24 cellular contexts compared by ENCODE assay signal in genomic region chr1:10620776-10621175, GRCh38.
DNase-seq lines count a peak whose midpoint lies in the region; ATAC-seq and TF ChIP-seq lines count a peak whose summit lies in the region.
"Had no signal": no experiment of that assay in that cellular context is flagged by ENCODE, and none has a peak within 500 bp of the region (broad histone marks: within the 10 kb centered on the region; RNA-seq: fewer than 3 reads in every experiment).

No MANE protein-coding gene starts in this region.

- ATAC-seq in upper lobe of right lung: no peak
- ATAC-seq: HepG2 had no signal

- intact Hi-C loops in posterior vena cava (cut with DNase I): no loop called here
- intact Hi-C loops in upper lobe of right lung (cut with DNase I): no loop called here

- no peak overlapping the region for H3K27ac ChIP-seq in upper lobe of right lung
- H3K27ac ChIP-seq: HL-60, SJCRH30 had no signal

- DNase-seq in activated effector memory CD4-positive, alpha-beta T cell treated with anti-CD3 and anti-CD28 coated beads, Interleukin-2, amount 50 U/mL, for 16 hours: peak; percentile 17
- no peak for DNase-seq in activated effector memory CD4-positive, alpha-beta T cell treated with Interleukin-2 at 50 U/mL for 16 hours
- DNase-seq in globus pallidus (ENCODE audit: low spot score): peak; percentile 60
- peak; percentile 48 for DNase-seq in posterior vena cava (ENCODE audit: low spot score)
- DNase-seq in upper lobe of right lung: peak; percentile 7
- DNase-seq in NCI-H1048 (lab: John Stamatoyannopoulos, UW): no peak
- DNase-seq in iPS-NIHi11 (ENCODE audit: low spot score): no peak
- no peak for DNase-seq in SKM-1 (lab: John Stamatoyannopoulos, UW; ENCODE audit: unreplicated experiment)
- DNase-seq: BE2C; CD4-positive, CD25-positive, alpha-beta regulatory T cell; DMS79; KBM-7; MM.1S; NCI-H1092; NCI-H1436; NCI-H187 treated with DMSO at 0.1 percent for 48 hours; NCI-H2107; NCI-H226; NCI-H510A treated with DMSO at 0.1 percent for 48 hours; NCI-H748 treated with DMSO at 0.1 percent for 48 hours; SJCRH30 had no signal

- no peaks in the 10 kb centered on the region for H3K9me3 ChIP-seq in upper lobe of right lung
- H3K9me3 ChIP-seq: BE2C, HAP-1, SJCRH30 had no signal

- peaks cover 22% of the 10 kb centered on the region for H3K36me3 ChIP-seq in upper lobe of right lung
- H3K36me3 ChIP-seq: BE2C, HAP-1, SJCRH30 had no signal

- no peak overlapping the region for H3K4me3 ChIP-seq in upper lobe of right lung
- H3K4me3 ChIP-seq: HAP-1, SJCRH30 had no signal

- no peaks in the 10 kb centered on the region for H3K4me1 ChIP-seq in upper lobe of right lung
- H3K4me1 ChIP-seq: BE2C, HAP-1, SJCRH30 had no signal

- no peaks in the 10 kb centered on the region for H3K27me3 ChIP-seq in upper lobe of right lung
- H3K27me3 ChIP-seq: BE2C, SJCRH30 had no signal

- no peak for TF ChIP-seq CTCF in upper lobe of right lung (IDR thresholded peaks at IDR 0.05)

Comparison
In these comparisons a context has a peak if more than half of its experiments do, and no peak if none do; other contexts are left out.
1. DNase-seq: peak in activated effector memory CD4-positive, alpha-beta T cell treated with anti-CD3 and anti-CD28 coated beads, Interleukin-2, amount 50 U/mL, for 16 hours (single experiment), globus pallidus (single experiment), posterior vena cava (single experiment) and upper lobe of right lung (single experiment); none in activated effector memory CD4-positive, alpha-beta T cell treated with Interleukin-2 at 50 U/mL for 16 hours (single experiment), NCI-H1048 (single experiment), iPS-NIHi11 (single experiment) and SKM-1 (single experiment).